8 cellular contexts compared by ENCODE assay signal in the genomic region with DNA sequence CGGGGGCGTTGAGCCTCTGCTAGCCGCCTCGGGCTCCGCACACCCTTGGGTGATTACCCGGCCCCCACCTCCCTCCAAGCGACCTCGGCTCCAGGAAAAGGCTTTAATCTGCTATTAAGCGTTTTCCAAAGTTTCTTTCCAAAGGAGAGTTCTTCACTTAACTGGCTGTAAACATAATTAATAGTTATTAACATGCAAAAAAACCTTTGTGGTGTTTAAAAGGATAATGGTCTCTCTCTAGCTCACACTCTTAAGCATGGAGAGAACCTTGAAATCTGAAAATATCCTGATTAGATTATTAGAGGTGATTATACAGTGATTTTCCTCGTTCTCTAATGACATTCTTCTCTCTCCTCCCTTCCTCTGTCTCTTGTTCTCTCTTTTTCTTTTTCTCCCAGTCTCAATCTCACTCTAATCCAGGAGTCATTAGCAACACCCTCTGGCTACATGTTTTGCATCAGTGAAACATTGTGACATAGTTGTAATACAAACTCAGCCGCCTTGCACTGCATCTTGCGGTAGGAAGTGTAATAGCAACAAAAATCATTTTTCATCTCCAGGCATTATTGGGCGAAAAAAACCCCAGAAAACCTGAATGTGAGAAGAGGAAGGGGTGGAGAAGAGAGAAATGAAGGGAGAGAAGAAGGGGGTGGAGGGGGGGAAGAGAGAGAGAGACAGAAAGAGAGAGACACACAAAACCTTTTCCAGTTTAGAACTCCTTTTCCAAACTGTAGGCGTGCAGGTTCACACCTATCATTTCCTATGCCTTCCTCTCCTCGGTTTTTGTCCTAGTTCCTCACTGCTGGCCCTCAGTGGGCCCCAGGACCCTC. TPM values are rescaled to one million over a fixed set of nuclear protein-coding genes. Genes with fewer than 3 reads are reported as not detected.
DNase-seq lines count a peak whose midpoint lies in the region; ATAC-seq and TF ChIP-seq lines count a peak whose summit lies in the region.

No MANE protein-coding gene starts in this region.

- no peak for TF ChIP-seq EP300 in esophagus muscularis mucosa (IDR thresholded peaks at IDR 0.05)

- no peak for TF ChIP-seq POLR2A in esophagus muscularis mucosa (IDR thresholded peaks at IDR 0.05; ENCODE audit: low read depth)

- peak overlapping the region; percentile 76 for H2AFZ ChIP-seq in osteoblast (ENCODE audit: low read length)

- peak overlapping the region; percentile 64 for H3K4me2 ChIP-seq in osteoblast (ENCODE audit: insufficient read depth, low read length)

- H3K4me1 ChIP-seq in NT2/D1 (ENCODE audit: insufficient read depth, insufficient read length) (peaks cover 5% of the 10 kb centered on the region), esophagus muscularis mucosa (peaks cover 39 to 92% (median 85%) of the 10 kb centered on the region in 4 donors), osteoblast (ENCODE audit: insufficient read depth, low read length) (peaks cover 30% of the 10 kb centered on the region)

- H4K20me1 ChIP-seq in osteoblast (ENCODE audit: insufficient read depth, low read length) = no peaks in the 10 kb centered on the region

- no peaks in the 10 kb centered on the region for H3K27me3 Mint-ChIP-seq in Calu3 (ENCODE audit: unreplicated experiment)
- peaks cover 64% of the 10 kb centered on the region for H3K27me3 Mint-ChIP-seq in nephron progenitor cell (ENCODE audit: low read depth, poor library complexity)

- WGBS in esophagus muscularis mucosa = 8% methylated on average over 14 of the region's 15 CpGs

- H3K4me3 ChIP-seq in NT2/D1 (ENCODE audit: insufficient read length, low read depth) (peak overlapping the region; percentile 39), esophagus muscularis mucosa (peak overlapping the region; percentile 62 to 78 (median 66)), osteoblast (ENCODE audit: insufficient read depth, low read length) (peak overlapping the region; percentile 82)

- no TSS peak for BruUV-seq in Calu3 (replicated peaks; lab: Mats Ljungman, UMichigan)

- no peak overlapping the region for H3K27ac Mint-ChIP-seq in Calu3 (ENCODE audit: unreplicated experiment)
- no peak overlapping the region for H3K27ac Mint-ChIP-seq in nephron progenitor cell

- H3K79me2 ChIP-seq in osteoblast (ENCODE audit: insufficient read depth, low read length) = peaks cover 13% of the 10 kb centered on the region

- H3K27me3 ChIP-seq in NT2/D1 (ENCODE audit: insufficient read depth, insufficient read length) (peaks cover 99% of the 10 kb centered on the region), esophagus muscularis mucosa (peaks cover 0 to 17% (median 0%) of the 10 kb centered on the region in 4 donors), osteoblast (ENCODE audit: insufficient read depth, low read length) (peaks cover 16% of the 10 kb centered on the region)

- no peak for ATAC-seq in GM18861 (IDR thresholded peaks at IDR 0.05; ENCODE audit: unreplicated experiment)
- no peak for ATAC-seq in HG02970 (IDR thresholded peaks at IDR 0.05; ENCODE audit: low FRiP score, unreplicated experiment)

- H3K36me3 Mint-ChIP-seq in Calu3 (ENCODE audit: insufficient read depth, unreplicated experiment) (peaks cover 19% of the 10 kb centered on the region), nephron progenitor cell (ENCODE audit: low read depth) (peaks cover 6% of the 10 kb centered on the region)

- no peaks in the 10 kb centered on the region for H3K9me3 Mint-ChIP-seq in Calu3 (ENCODE audit: low read depth, unreplicated experiment)
- no peaks in the 10 kb centered on the region for H3K9me3 Mint-ChIP-seq in nephron progenitor cell

- H3K36me3 ChIP-seq in NT2/D1 (ENCODE audit: insufficient read depth, insufficient read length, low read length) (no peaks in the 10 kb centered on the region), esophagus muscularis mucosa (no peaks in the 10 kb centered on the region), osteoblast (ENCODE audit: insufficient read depth, low read length) (peaks cover 4% of the 10 kb centered on the region)

- peak; percentile 29 for TF ChIP-seq CTCF in Calu3 (IDR thresholded peaks at IDR 0.05; ENCODE audit: unreplicated experiment)
- peak; percentile 45 to 71 (median 51) for TF ChIP-seq CTCF in esophagus muscularis mucosa (IDR thresholded peaks at IDR 0.05)
- peak; percentile 38 for TF ChIP-seq CTCF in osteoblast (IDR thresholded peaks at IDR 0.05; ENCODE audit: extremely low read depth, low read depth, low read length)
- no peak for TF ChIP-seq CTCF in nephron progenitor cell (IDR thresholded peaks at IDR 0.05)

- peaks cover 46% of the 10 kb centered on the region for H3K4me1 Mint-ChIP-seq in Calu3 (ENCODE audit: low read depth, unreplicated experiment)
- H3K4me1 Mint-ChIP-seq in nephron progenitor cell = peaks cover 62% of the 10 kb centered on the region

- H3K9me3 ChIP-seq in NT2/D1 (ENCODE audit: insufficient read depth, low read length) = no peaks in the 10 kb centered on the region
- no peaks in the 10 kb centered on the region for H3K9me3 ChIP-seq in esophagus muscularis mucosa
- H3K9me3 ChIP-seq in osteoblast (ENCODE audit: low read depth, low read length) = no peaks in the 10 kb centered on the region

- H3K27ac ChIP-seq in esophagus muscularis mucosa (replicated peaks in 1 of 4) (peak overlapping the region; percentile 94 to 97 (median 94)), osteoblast (ENCODE audit: low read depth, low read length) (peak overlapping the region; percentile 72)

- H3K4me3 Mint-ChIP-seq in Calu3 (ENCODE audit: low read depth, unreplicated experiment) (no peak overlapping the region), nephron progenitor cell (no peak overlapping the region)

- CTCF ChIA-PET in Calu3 (lab: Charles Lee) = interaction anchor here (0.6 to 4.4 kb wide), 12 partner anchors 9 to 1554 kb away, joined by 3 to 28 read pairs (median 4); a partner anchor contains a TSS

- peak overlapping the region; percentile 47 for H3K9ac ChIP-seq in NT2/D1 (ENCODE audit: insufficient read length, low read depth)

- intact Hi-C loops in Calu3 (cut with micrococcal nuclease; ENCODE audit: unreplicated experiment) = loop anchor here (2.0 to 5.0 kb wide), 5 partner anchors 107 to 1402 kb away; no protein-coding TSS in a partner anchor
- intact Hi-C loops in esophagus muscularis mucosa (cut with DNase I) = loop anchor here (5.0 to 10.0 kb wide), 5 partner anchors 72 to 1090 kb away; no protein-coding TSS in a partner anchor

- DNase-seq in Calu3 = no peak
- DNase-seq in NT2/D1 (ENCODE audit: low read depth, low spot score) = no peak
- DNase-seq in esophagus muscularis mucosa (ENCODE audit: extremely low spot score) = no peak
- peak; percentile 97 for DNase-seq in osteoblast (ENCODE audit: insufficient read length, low spot score, missing footprints)
- DNase-seq in nephron progenitor cell = no peak
- no peak for DNase-seq in NK-92 (lab: John Stamatoyannopoulos, UW; ENCODE audit: unreplicated experiment)

RNA-seq across cellular contexts. Expression of a gene that starts 24.4 kb away (rescaled TPM):
- total RNA-seq in Calu3 (2022) (158 and 167 TPM in 2 replicates), esophagus muscularis mucosa (100 to 1,000 TPM in 2 of 4 donors, 10 to 100 TPM in 2; 42.7 to 131 (median 83.6) TPM), osteoblast (13.0 and 14.5 TPM in 2 replicates)
